14 cellular contexts compared by ENCODE assay signal in the genomic region with DNA sequence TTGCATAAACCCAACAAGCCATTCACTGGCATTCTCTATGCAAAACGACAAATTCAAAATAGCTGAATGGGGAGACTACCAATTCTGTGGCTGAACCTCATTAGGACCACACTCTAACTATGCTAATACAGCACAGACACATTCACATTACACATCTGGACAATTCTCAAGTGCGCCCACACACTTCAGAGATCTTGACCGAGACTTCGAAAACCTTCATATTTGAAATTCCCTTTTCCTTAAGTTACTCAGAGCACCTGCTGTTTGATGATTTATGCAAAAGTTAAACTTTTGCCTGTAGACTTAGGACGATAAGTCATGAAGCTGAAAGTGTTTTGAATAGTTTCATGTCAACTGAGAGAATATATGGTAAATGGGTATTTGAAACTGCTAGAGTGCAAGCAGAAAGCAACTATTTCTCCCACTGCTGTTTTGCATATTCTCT.
DNase-seq lines count a peak whose midpoint lies in the region; ATAC-seq and TF ChIP-seq lines count a peak whose summit lies in the region.
"Had no signal": no experiment of that assay in that cellular context is flagged by ENCODE, and none has a peak within 500 bp of the region (broad histone marks: within the 10 kb centered on the region; RNA-seq: fewer than 3 reads in every experiment).

No MANE protein-coding gene starts in this region.

- no peaks in the 10 kb centered on the region for H3K27me3 ChIP-seq in endodermal cell (ENCODE audit: control insufficient read depth, insufficient read depth, low read length, poor library complexity, severe bottlenecking)
- H3K27me3 ChIP-seq: esophagus muscularis mucosa, Peyer's patch, spleen had no signal

- H3K27ac Mint-ChIP-seq in endodermal cell, result no peak overlapping the region
- H3K27ac Mint-ChIP-seq in activated CD4-positive, alpha-beta T cell treated with anti-CD3 and anti-CD28 coated beads, Interleukin-2, amount 10 ng/mL, durations not matched to agents 7 days and 5 days, result no peak overlapping the region
- H3K27ac Mint-ChIP-seq: activated T-cell treated with anti-CD3 and anti-CD28 coated beads, Interleukin-2, amount 50 U/mL, for 24 hours; immature natural killer cell had no signal

- ATAC-seq in GM18870 (IDR thresholded peaks at IDR 0.05; ENCODE audit: unreplicated experiment), result peak; percentile 99
- ATAC-seq in GM21717 (IDR thresholded peaks at IDR 0.05; ENCODE audit: unreplicated experiment), result peak; percentile 96
- ATAC-seq in HG03108 (IDR thresholded peaks at IDR 0.05; ENCODE audit: unreplicated experiment), result peak; percentile 59

- CTCF ChIA-PET in activated CD4-positive, alpha-beta T cell treated with anti-CD3 and anti-CD28 coated beads, Interleukin-2, amount 10 ng/mL, durations not matched to agents 7 days and 5 days (lab: Charles Lee), result no interaction called here

- H3K4me1 Mint-ChIP-seq in endodermal cell, result peaks cover 8% of the 10 kb centered on the region
- H3K4me1 Mint-ChIP-seq in activated CD4-positive, alpha-beta T cell treated with anti-CD3 and anti-CD28 coated beads, Interleukin-2, amount 10 ng/mL, durations not matched to agents 7 days and 5 days, result no peaks in the 10 kb centered on the region
- H3K4me1 Mint-ChIP-seq: immature natural killer cell had no signal

- peaks cover 25% of the 10 kb centered on the region for H3K9me3 ChIP-seq in endodermal cell (ENCODE audit: control insufficient read depth, low read length)
- H3K9me3 ChIP-seq: esophagus muscularis mucosa, Peyer's patch had no signal

- H3K36me3 Mint-ChIP-seq in endodermal cell (ENCODE audit: low read depth), result peaks cover 2% of the 10 kb centered on the region
- no peaks in the 10 kb centered on the region for H3K36me3 Mint-ChIP-seq in activated CD4-positive, alpha-beta T cell treated with anti-CD3 and anti-CD28 coated beads, Interleukin-2, amount 10 ng/mL, durations not matched to agents 7 days and 5 days (ENCODE audit: low read depth)

- TF ChIP-seq CTCF in choroid plexus epithelial cell (conservative IDR thresholded peaks at IDR 0.05; ENCODE audit: low read depth, low read length), result no peak
- no peak for TF ChIP-seq CTCF in endodermal cell (conservative IDR thresholded peaks at IDR 0.05)

- no peaks in the 10 kb centered on the region for H3K27me3 Mint-ChIP-seq in endodermal cell (ENCODE audit: insufficient read depth)
- no peaks in the 10 kb centered on the region for H3K27me3 Mint-ChIP-seq in activated CD4-positive, alpha-beta T cell treated with anti-CD3 and anti-CD28 coated beads, Interleukin-2, amount 10 ng/mL, durations not matched to agents 7 days and 5 days
- H3K27me3 Mint-ChIP-seq: activated T-cell treated with anti-CD3 and anti-CD28 coated beads, Interleukin-2, amount 50 U/mL, for 24 hours had no signal

- no peak overlapping the region for H3K27ac ChIP-seq in endodermal cell (ENCODE audit: low read depth, low read length)
- H3K27ac ChIP-seq: C4-2B, esophagus muscularis mucosa, Peyer's patch, spleen had no signal

- DNase-seq in choroid plexus epithelial cell (ENCODE audit: low read depth), result peak; percentile 60
- no peak for DNase-seq in endodermal cell
- DNase-seq in activated CD4-positive, alpha-beta T cell treated with anti-CD3 and anti-CD28 coated beads, Interleukin-2, amount 10 ng/mL, durations not matched to agents 7 days and 5 days, result no peak
- DNase-seq in activated CD4-positive, CD25-positive, alpha-beta regulatory T cell (lab: John Stamatoyannopoulos, UW), result no peak
- DNase-seq in putamen (ENCODE audit: low spot score), result no peak
- DNase-seq: activated T-cell treated with anti-CD3 and anti-CD28 coated beads, Interleukin-2, amount 50 U/mL, for 24 hours; immature natural killer cell; Peyer's patch; spleen had no signal

- peaks cover 13% of the 10 kb centered on the region for H3K36me3 ChIP-seq in endodermal cell (ENCODE audit: control insufficient read depth, insufficient read depth, low read length)
- H3K36me3 ChIP-seq: esophagus muscularis mucosa, Peyer's patch, spleen had no signal

- no peaks in the 10 kb centered on the region for H3K4me1 ChIP-seq in endodermal cell (ENCODE audit: control insufficient read depth, insufficient read depth, low read length)
- H3K4me1 ChIP-seq: Peyer's patch, spleen had no signal

- no peaks in the 10 kb centered on the region for H3K9me3 Mint-ChIP-seq in endodermal cell
- no peaks in the 10 kb centered on the region for H3K9me3 Mint-ChIP-seq in activated CD4-positive, alpha-beta T cell treated with anti-CD3 and anti-CD28 coated beads, Interleukin-2, amount 10 ng/mL, durations not matched to agents 7 days and 5 days
- H3K9me3 Mint-ChIP-seq: activated T-cell treated with anti-CD3 and anti-CD28 coated beads, Interleukin-2, amount 50 U/mL, for 24 hours had no signal

- no peak overlapping the region for H3K4me3 ChIP-seq in choroid plexus epithelial cell (ENCODE audit: low read depth, low read length)
- no peak overlapping the region for H3K4me3 ChIP-seq in endodermal cell (ENCODE audit: low read length)
- H3K4me3 ChIP-seq: esophagus muscularis mucosa, Peyer's patch, spleen had no signal

- no peak overlapping the region for H3K9ac ChIP-seq in endodermal cell (ENCODE audit: extremely low read depth, low read length, poor library complexity, severe bottlenecking)

- H3K4me3 Mint-ChIP-seq in endodermal cell, result no peak overlapping the region
- H3K4me3 Mint-ChIP-seq in activated CD4-positive, alpha-beta T cell treated with anti-CD3 and anti-CD28 coated beads, Interleukin-2, amount 10 ng/mL, durations not matched to agents 7 days and 5 days, result no peak overlapping the region
- H3K4me3 Mint-ChIP-seq: activated T-cell treated with anti-CD3 and anti-CD28 coated beads, Interleukin-2, amount 50 U/mL, for 24 hours; immature natural killer cell had no signal

- POLR2A ChIA-PET in activated CD4-positive, alpha-beta T cell treated with anti-CD3 and anti-CD28 coated beads, Interleukin-2, amount 10 ng/mL, durations not matched to agents 7 days and 5 days (lab: Charles Lee), result no interaction called here

- WGBS in endodermal cell (ENCODE audit: insufficient coverage in 1 of 2, insufficient read length in 1 of 2), 2 experiments, result 75 to 86% methylated on average over 4 to 5 of the region's 5 CpGs
